Comparison of ENCODE assay signal across 8 cellular contexts in the genomic region with DNA sequence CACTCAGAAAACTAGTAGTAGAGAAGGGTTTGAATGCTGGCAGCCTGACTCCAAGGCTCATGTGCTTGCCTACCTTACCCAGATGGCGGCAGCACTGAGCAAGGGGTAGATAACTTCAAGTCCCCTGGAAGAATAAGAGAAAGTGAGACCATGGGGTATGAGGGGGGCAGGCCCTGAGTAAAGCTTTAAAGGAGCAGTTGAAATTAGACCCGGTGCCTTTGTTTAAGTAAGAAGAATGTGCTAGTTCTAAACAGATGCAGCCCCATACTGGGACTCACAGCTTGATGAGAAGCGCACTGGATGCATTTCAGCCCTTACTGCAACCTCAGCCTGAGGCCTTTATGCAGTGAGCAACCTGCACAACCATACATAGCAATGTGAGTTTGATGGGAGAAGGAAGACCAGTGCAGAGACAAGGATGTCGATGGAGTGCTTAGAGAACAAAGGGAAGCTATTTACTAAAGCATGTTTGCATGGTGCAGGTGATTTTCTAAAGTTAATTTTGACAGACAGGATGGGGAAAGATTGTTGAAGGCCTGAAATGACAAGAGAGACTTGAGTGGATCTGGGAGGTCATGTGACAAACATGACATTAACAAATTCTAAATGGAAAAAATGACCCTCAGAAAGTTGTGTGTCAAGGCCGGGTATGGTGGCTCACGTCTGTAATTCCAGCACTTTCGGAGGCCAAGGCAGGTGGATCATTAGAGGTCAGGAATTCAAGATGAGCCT. TPM values are rescaled to one million over a fixed set of nuclear protein-coding genes. Genes with fewer than 3 reads are reported as not detected.
DNase-seq lines count a peak whose midpoint lies in the region; ATAC-seq and TF ChIP-seq lines count a peak whose summit lies in the region.

No MANE protein-coding gene starts in this region.

- DNase-seq in activated CD8-positive, alpha-beta memory T cell treated with anti-CD3 and anti-CD28 coated beads, Interleukin-2, amount 50 U/mL, for 4 hours: peak; percentile 53
- DNase-seq in activated CD8-positive, alpha-beta memory T cell treated with anti-CD3 and anti-CD28 coated beads, Interleukin-2, amount 50 U/mL, for 48 hours: no peak
- DNase-seq in NCI-H69 (lab: John Stamatoyannopoulos, UW): peak; percentile 81
- peak in 1 of 2 donors; percentile 73 for DNase-seq in activated naive CD4-positive, alpha-beta T cell treated with anti-CD3 and anti-CD28 coated beads, Interleukin-2, amount 50 U/mL, for 72 hours (ENCODE audit: low spot score in 2 of 2)
- peak; percentile 40 to 68 for DNase-seq in left colon
- DNase-seq in upper lobe of right lung: no peak

- no peak overlapping the region for H3K27ac ChIP-seq in upper lobe of right lung

- peak overlapping the region; percentile 95 to 98 for H3K27ac Mint-ChIP-seq in activated naive CD4-positive, alpha-beta T cell treated with anti-CD3 and anti-CD28 coated beads, Interleukin-2, amount 50 U/mL, for 72 hours

- H3K4me1 ChIP-seq in upper lobe of right lung: no peaks in the 10 kb centered on the region

- peaks cover 3 to 19% of the 10 kb centered on the region in 2 donors for H3K36me3 Mint-ChIP-seq in activated naive CD4-positive, alpha-beta T cell treated with anti-CD3 and anti-CD28 coated beads, Interleukin-2, amount 50 U/mL, for 72 hours

- H3K27me3 ChIP-seq in upper lobe of right lung: peaks cover 51% of the 10 kb centered on the region

- H3K4me3 ChIP-seq in upper lobe of right lung: no peak overlapping the region

- H3K36me3 ChIP-seq in upper lobe of right lung: no peaks in the 10 kb centered on the region

- intact Hi-C loops in left colon (cut with DNase I, micrococcal nuclease) (no loop called here), upper lobe of right lung (cut with DNase I) (no loop called here)

- no peaks in the 10 kb centered on the region for H3K9me3 ChIP-seq in upper lobe of right lung

- peak; percentile 56 for TF ChIP-seq CTCF in upper lobe of right lung (IDR thresholded peaks at IDR 0.05)

- H3K9me3 Mint-ChIP-seq in activated naive CD4-positive, alpha-beta T cell treated with anti-CD3 and anti-CD28 coated beads, Interleukin-2, amount 50 U/mL, for 72 hours: no peaks in the 10 kb centered on the region

- ATAC-seq in activated naive CD4-positive, alpha-beta T cell treated with anti-CD3 and anti-CD28 coated beads, Interleukin-2, amount 50 U/mL, for 72 hours: peak; percentile 47 to 49
- ATAC-seq in left colon (peak; percentile 64), upper lobe of right lung (peak; percentile 65), GM21528 (IDR thresholded peaks at IDR 0.05; ENCODE audit: low FRiP score, unreplicated experiment) (no peak), GM21786 (IDR thresholded peaks at IDR 0.05; ENCODE audit: unreplicated experiment) (no peak)

RNA-seq across cellular contexts. Expression of a gene that starts 27.1 kb away (rescaled TPM):
- 1 to 10 TPM; 2.4 to 2.5 TPM for total RNA-seq in activated naive CD4-positive, alpha-beta T cell treated with anti-CD3 and anti-CD28 coated beads, Interleukin-2, amount 50 U/mL, for 72 hours
- not detected for total RNA-seq in left colon
- total RNA-seq in upper lobe of right lung: 0.69 TPM

RNA-seq across cellular contexts. Expression of a gene that starts 32.2 kb away (rescaled TPM):
- 10 to 100 TPM; 42.4 to 54.6 TPM for total RNA-seq in activated naive CD4-positive, alpha-beta T cell treated with anti-CD3 and anti-CD28 coated beads, Interleukin-2, amount 50 U/mL, for 72 hours
- total RNA-seq in left colon (1 to 10 TPM; 1.2 to 2.1 TPM), upper lobe of right lung (10.1 TPM)

RNA-seq across cellular contexts. Expression of a gene that starts 39.5 kb away (rescaled TPM):
- 1 to 10 TPM in 1 of 2 donors, under 1 TPM in 1; 0.31 to 1.5 TPM for total RNA-seq in activated naive CD4-positive, alpha-beta T cell treated with anti-CD3 and anti-CD28 coated beads, Interleukin-2, amount 50 U/mL, for 72 hours
- not detected for total RNA-seq in left colon
- total RNA-seq in upper lobe of right lung: not detected

Comparison
In these comparisons a context has a peak if more than half of its experiments do, and no peak if none do; other contexts are left out.
1. DNase-seq: peak in activated CD8-positive, alpha-beta memory T cell treated with anti-CD3 and anti-CD28 coated beads, Interleukin-2, amount 50 U/mL, for 4 hours (single experiment), NCI-H69 (single experiment) and left colon (2 of 2); none in activated CD8-positive, alpha-beta memory T cell treated with anti-CD3 and anti-CD28 coated beads, Interleukin-2, amount 50 U/mL, for 48 hours (single experiment) and upper lobe of right lung (single experiment).
2. ATAC-seq: peak in activated naive CD4-positive, alpha-beta T cell treated with anti-CD3 and anti-CD28 coated beads, Interleukin-2, amount 50 U/mL, for 72 hours (2 of 2), left colon (single experiment) and upper lobe of right lung (single experiment); none in GM21528 (single experiment) and GM21786 (single experiment).